ENCODE assay signal across 1 cellular context in the genomic region with DNA sequence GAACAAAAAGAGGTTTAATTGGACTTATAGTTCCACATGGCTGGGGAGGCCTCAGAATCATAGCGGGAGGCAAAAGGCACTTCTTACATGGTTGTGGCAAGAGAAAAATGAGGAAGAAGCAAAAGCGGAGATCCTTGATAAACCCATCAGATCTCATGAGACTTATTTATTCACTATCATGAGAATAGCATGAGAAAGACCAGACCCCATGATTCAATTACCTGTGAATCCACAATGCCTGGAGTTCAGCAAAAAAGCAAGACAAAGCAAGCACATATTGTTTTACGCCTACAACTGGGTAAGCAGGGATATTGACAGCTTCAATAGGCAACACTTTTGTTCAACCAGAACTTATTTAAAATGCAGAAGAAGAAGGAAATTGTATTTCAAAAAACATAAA.
TF ChIP-seq lines count a peak whose summit lies in the region.

No MANE protein-coding gene starts in this region.

TF ChIP-seq in WTC11, 78 proteins besides CTCF, POLR2A, EP300 and RAD21 (continued from another document):
- no peak for TF ChIP-seq STAT6 (CRISPR knock-in tag; conservative IDR thresholded peaks at IDR 0.05; ENCODE audit: low read depth)
